In the genomic region with DNA sequence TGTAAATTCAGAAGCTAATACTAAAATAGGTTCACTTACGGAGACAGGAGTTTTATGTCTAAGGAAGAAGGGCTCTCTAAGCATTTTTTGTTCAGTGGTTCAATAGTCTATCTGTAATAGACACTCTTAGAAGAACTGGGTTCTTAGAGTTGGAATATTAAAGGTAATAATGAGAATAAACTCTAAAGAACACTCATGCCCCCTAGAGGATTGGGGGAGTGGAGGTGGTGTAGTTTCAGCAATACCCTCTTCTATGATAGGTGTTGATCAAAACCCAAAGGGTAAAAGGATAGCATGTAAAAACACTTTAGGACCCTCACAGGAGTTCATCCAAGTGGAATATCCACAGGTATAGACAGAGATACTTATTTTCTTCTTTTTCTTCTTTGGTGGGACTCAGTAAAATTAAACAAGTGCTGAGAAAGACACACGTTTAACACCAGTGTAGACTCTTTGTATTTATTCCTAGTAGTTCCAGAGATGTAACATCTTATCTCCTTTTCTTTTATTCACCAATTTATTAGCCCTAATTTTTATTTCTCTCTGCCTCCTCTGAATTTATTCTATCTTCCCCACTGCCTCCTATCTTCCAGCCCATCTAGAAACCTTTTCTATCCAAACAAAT, we compare ENCODE assay signal across 9 cellular contexts.
DNase-seq lines count a peak whose midpoint lies in the region; ATAC-seq and TF ChIP-seq lines count a peak whose summit lies in the region.
"Had no signal": no experiment of that assay in that cellular context is flagged by ENCODE, and none has a peak within 500 bp of the region (broad histone marks: within the 10 kb centered on the region; RNA-seq: fewer than 3 reads in every experiment).

No MANE protein-coding gene starts in this region.

- no peak overlapping the region for H3K27ac Mint-ChIP-seq in nephron
- H3K27ac Mint-ChIP-seq: T-helper 1 cell treated with Interleukin-12 subunit alpha and Interleukin-12 subunit beta and Interleukin-4 antibody, amounts not matched to agents 30 μg/mL and 1 μg/mL, for 36 hours had no signal

- DNase-seq in COLO668 (lab: John Stamatoyannopoulos, UW; ENCODE audit: unreplicated experiment) (peak; percentile 23), SKM-1 treated with dmso at 0.1 percent for 144 hours (lab: John Stamatoyannopoulos, UW; ENCODE audit: unreplicated experiment) (peak; percentile 44), epithelial cell of esophagus (ENCODE audit: low read depth) (peak; percentile 61)

- no peak overlapping the region for H3K4me3 Mint-ChIP-seq in nephron
- H3K4me3 Mint-ChIP-seq: T-helper 1 cell treated with Interleukin-12 subunit alpha and Interleukin-12 subunit beta and Interleukin-4 antibody, amounts not matched to agents 30 μg/mL and 1 μg/mL, for 36 hours had no signal

- H3K4me1 Mint-ChIP-seq in nephron, result no peaks in the 10 kb centered on the region

- no peak overlapping the region for H3K4me3 ChIP-seq in epithelial cell of esophagus (ENCODE audit: low read length)

- no peaks in the 10 kb centered on the region for H3K27me3 Mint-ChIP-seq in nephron (ENCODE audit: low read depth)

- ATAC-seq in GM18861 (IDR thresholded peaks at IDR 0.05; ENCODE audit: unreplicated experiment) (peak; percentile 48), HG03439 (IDR thresholded peaks at IDR 0.05; ENCODE audit: unreplicated experiment) (no peak), HG03139 (IDR thresholded peaks at IDR 0.05; ENCODE audit: unreplicated experiment) (no peak)

- H3K36me3 Mint-ChIP-seq in nephron (ENCODE audit: low read depth), result peaks cover 54% of the 10 kb centered on the region

- TF ChIP-seq CTCF in LNCAP (IDR thresholded peaks at IDR 0.05) (peak; percentile 66), epithelial cell of esophagus (IDR thresholded peaks at IDR 0.05; ENCODE audit: insufficient read depth, low read depth, low read length, missing control alignments) (peak; percentile 81), nephron (IDR thresholded peaks at IDR 0.05; ENCODE audit: unreplicated experiment in 3 of 3) (peak; percentile 64 to 71 (median 67))

- H3K9me3 Mint-ChIP-seq in nephron, result no peaks in the 10 kb centered on the region
- H3K9me3 Mint-ChIP-seq: T-helper 1 cell treated with Interleukin-12 subunit alpha and Interleukin-12 subunit beta and Interleukin-4 antibody, amounts not matched to agents 30 μg/mL and 1 μg/mL, for 36 hours had no signal
